Comparison of ENCODE assay signal across 9 cellular contexts in the genomic region with DNA sequence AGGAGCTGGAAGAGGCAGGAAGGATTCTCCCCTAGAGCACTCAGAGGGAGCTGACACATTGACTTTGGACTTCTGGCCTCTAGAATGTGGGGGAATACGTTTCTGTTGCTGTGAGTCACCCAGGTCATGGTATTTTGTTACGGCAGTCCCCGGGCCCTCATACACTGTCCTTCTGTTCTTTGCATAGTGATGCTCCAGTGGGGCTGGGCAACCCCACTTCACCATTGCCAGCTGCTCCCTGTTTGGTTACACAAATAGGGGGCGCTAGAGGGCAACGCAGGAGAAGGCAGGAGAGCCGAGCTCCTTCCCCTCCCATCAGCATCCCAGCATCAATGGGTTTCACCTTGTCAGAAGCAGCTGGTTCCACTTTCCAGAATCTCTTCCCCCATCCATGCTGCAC.
DNase-seq lines count a peak whose midpoint lies in the region; ATAC-seq and TF ChIP-seq lines count a peak whose summit lies in the region.
"Had no signal": no experiment of that assay in that cellular context is flagged by ENCODE, and none has a peak within 500 bp of the region (broad histone marks: within the 10 kb centered on the region; RNA-seq: fewer than 3 reads in every experiment).

No MANE protein-coding gene starts in this region.

- CTCF ChIA-PET in CD4-positive, alpha-beta memory T cell (lab: Charles Lee; ENCODE audit: partially characterized antibody), result no interaction called here

- no peaks in the 10 kb centered on the region for H3K36me3 ChIP-seq in hepatocyte (replicated peaks; ENCODE audit: insufficient read depth, low read depth)
- no peaks in the 10 kb centered on the region for H3K36me3 ChIP-seq in CD4-positive, alpha-beta memory T cell (ENCODE audit: insufficient read depth, low read length)
- H3K36me3 ChIP-seq in suprapubic skin, result no peaks in the 10 kb centered on the region

- no peak for TF ChIP-seq EP300 in suprapubic skin (IDR thresholded peaks at IDR 0.05)

- no peaks in the 10 kb centered on the region for H3K4me1 Mint-ChIP-seq in CD4-positive, alpha-beta memory T cell
- H3K4me1 Mint-ChIP-seq: naive thymus-derived CD8-positive, alpha-beta T cell had no signal

- intact Hi-C loops in CD4-positive, alpha-beta memory T cell (cut with micrococcal nuclease), result no loop called here

- H3K4me2 ChIP-seq in hepatocyte, result no peak overlapping the region

- H3K4me3 ChIP-seq in GM12875 (ENCODE audit: low read depth, low read length) (no peak overlapping the region), hepatocyte (no peak overlapping the region), suprapubic skin (no peak overlapping the region)
- H3K4me3 ChIP-seq in CD4-positive, alpha-beta memory T cell (ENCODE audit: low read length in 2 of 2), result no peak overlapping the region

- no peak overlapping the region for H3K27ac Mint-ChIP-seq in CD4-positive, alpha-beta memory T cell
- H3K27ac Mint-ChIP-seq: naive thymus-derived CD8-positive, alpha-beta T cell had no signal

- peaks cover 12% of the 10 kb centered on the region for H3K4me1 ChIP-seq in hepatocyte (ENCODE audit: insufficient read depth)
- no peaks in the 10 kb centered on the region for H3K4me1 ChIP-seq in CD4-positive, alpha-beta memory T cell (ENCODE audit: insufficient read depth, low read length)
- H3K4me1 ChIP-seq in suprapubic skin, result no peaks in the 10 kb centered on the region

- in situ Hi-C loops in SK-MEL-5 (cut with HindIII; ENCODE audit: low pct_unique_long_range_greater_than_20kb, low sequenced_read_pairs), result no loop called here

- H3K27ac ChIP-seq in hepatocyte (peak overlapping the region; percentile 71), suprapubic skin (no peak overlapping the region)
- no peak overlapping the region for H3K27ac ChIP-seq in CD4-positive, alpha-beta memory T cell (ENCODE audit: low read depth, low read length)

- POLR2A ChIA-PET in CD4-positive, alpha-beta memory T cell (lab: Charles Lee; ENCODE audit: partially characterized antibody), result no interaction called here

- peak; percentile 45; the same call in 1 of the 2 replicates for TF ChIP-seq CTCF in GM12875 (IDR thresholded peaks at IDR 0.05; ENCODE audit: borderline replicate concordance, insufficient read depth, low read depth, low read length)
- peak; percentile 22 for TF ChIP-seq CTCF in hepatocyte (IDR thresholded peaks at IDR 0.05; ENCODE audit: poor library complexity)
- no peak for TF ChIP-seq CTCF in suprapubic skin (IDR thresholded peaks at IDR 0.05)

- H3K9me3 Mint-ChIP-seq in CD4-positive, alpha-beta memory T cell, result peaks cover 2 to 27% (median 17%) of the 10 kb centered on the region in 8 donors

- peaks cover under 1 to 5% of the 10 kb centered on the region in 2 donors for H3K36me3 Mint-ChIP-seq in CD4-positive, alpha-beta memory T cell

- WGBS in hepatocyte (ENCODE audit: low lambda C conversion rate, missing lambda C conversion rate), result 52% methylated on average over 6 of the region's 6 CpGs
- WGBS in suprapubic skin, result 43% methylated on average over 6 of the region's 6 CpGs

- no peak for TF ChIP-seq POLR2A in suprapubic skin (IDR thresholded peaks at IDR 0.05)

- no peaks in the 10 kb centered on the region for H3K9me3 ChIP-seq in hepatocyte (ENCODE audit: low read depth)
- H3K9me3 ChIP-seq in CD4-positive, alpha-beta memory T cell (ENCODE audit: control insufficient read depth in 1 of 2, low read length in 2 of 2), result no peaks in the 10 kb centered on the region
- no peaks in the 10 kb centered on the region for H3K9me3 ChIP-seq in suprapubic skin

- no peaks in the 10 kb centered on the region for H3K9me2 ChIP-seq in hepatocyte (replicated peaks; ENCODE audit: insufficient read depth)

- H3K4me3 Mint-ChIP-seq in CD4-positive, alpha-beta memory T cell, result no peak overlapping the region
- H3K4me3 Mint-ChIP-seq: naive thymus-derived CD8-positive, alpha-beta T cell had no signal

- no peaks in the 10 kb centered on the region for H3K79me2 ChIP-seq in hepatocyte

- H4K20me1 ChIP-seq in hepatocyte (ENCODE audit: insufficient read depth, poor library complexity, severe bottlenecking), result no peaks in the 10 kb centered on the region

- H3K27me3 ChIP-seq in hepatocyte (no peaks in the 10 kb centered on the region), suprapubic skin (peaks cover 37% of the 10 kb centered on the region)
- no peaks in the 10 kb centered on the region for H3K27me3 ChIP-seq in CD4-positive, alpha-beta memory T cell (ENCODE audit: insufficient read depth, low read length)

- H3K27me3 Mint-ChIP-seq in CD4-positive, alpha-beta memory T cell, result peaks cover 1 to 2% of the 10 kb centered on the region in 2 donors

- DNase-seq in AG08396 (ENCODE audit: low spot score), result peak; percentile 22
- peak; percentile 59 for DNase-seq in SK-MEL-5 (ENCODE audit: low read depth, low spot score)
- peak; percentile 20 for DNase-seq in hepatocyte (ENCODE audit: low spot score)
- no peak for DNase-seq in CD4-positive, alpha-beta memory T cell
- no peak for DNase-seq in suprapubic skin (ENCODE audit: low spot score in 2 of 2)
- DNase-seq in NCI-H345 treated with DMSO at 0.1 percent for 48 hours (lab: John Stamatoyannopoulos, UW; ENCODE audit: unreplicated experiment), result no peak
- DNase-seq: naive thymus-derived CD8-positive, alpha-beta T cell had no signal

- H2AFZ ChIP-seq in hepatocyte, result no peak overlapping the region

- ATAC-seq in GM18870 (IDR thresholded peaks at IDR 0.05; ENCODE audit: unreplicated experiment), result no peak
- ATAC-seq: naive thymus-derived CD8-positive, alpha-beta T cell had no signal

Comparison
In these comparisons a context has a peak if more than half of its experiments do, and no peak if none do; other contexts are left out.
1. DNase-seq: peak in AG08396 (single experiment), SK-MEL-5 (single experiment) and hepatocyte (single experiment); none in CD4-positive, alpha-beta memory T cell (0 of 5), suprapubic skin (0 of 2) and NCI-H345 treated with DMSO at 0.1 percent for 48 hours (single experiment).
2. CTCF ChIP-seq: peak in GM12875 (single experiment) and hepatocyte (single experiment); none in suprapubic skin (0 of 2).